Comparison of ENCODE assay signal across 8 cellular contexts in the genomic region with DNA sequence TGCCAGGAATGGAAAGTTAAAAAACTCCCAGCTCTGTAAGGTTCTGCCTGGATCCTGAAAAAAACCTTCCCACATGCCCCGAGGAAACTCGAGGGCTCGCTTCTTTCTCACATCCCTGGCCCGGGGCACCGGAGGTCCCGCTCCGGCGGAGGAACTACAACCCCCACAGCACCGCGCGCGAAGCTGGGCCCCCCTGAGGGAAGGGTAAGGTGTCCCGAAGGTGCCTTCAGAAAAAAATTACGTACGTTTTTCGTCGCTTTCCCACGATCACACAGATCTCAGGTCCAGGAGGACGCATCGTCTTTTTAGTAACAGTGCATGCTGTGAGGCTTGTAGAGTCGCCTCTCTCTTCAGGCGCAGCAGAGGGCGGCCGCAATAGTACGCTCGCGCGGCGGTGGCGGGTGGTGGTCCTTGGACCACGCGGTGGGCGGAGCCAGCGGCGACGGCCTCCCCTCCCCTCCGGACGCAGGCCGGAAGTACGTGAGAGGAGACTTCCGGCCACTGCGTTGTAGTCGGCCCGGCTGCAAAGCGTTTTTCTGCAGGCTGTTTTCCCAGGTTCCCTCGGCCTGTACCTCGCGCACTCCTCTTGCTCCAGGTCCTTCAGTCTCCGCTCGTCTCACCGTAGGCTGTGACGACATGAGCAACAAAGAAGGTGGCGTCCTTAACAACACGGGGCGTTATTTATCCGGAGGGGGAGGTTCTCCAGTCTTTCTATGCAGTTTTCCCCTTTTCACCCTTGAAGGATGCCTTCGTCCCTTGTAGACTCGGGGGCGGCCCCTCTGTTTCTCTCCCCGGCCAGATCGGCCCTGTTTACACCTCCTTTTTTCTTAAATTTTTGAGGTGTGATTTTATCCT. TPM values are rescaled to one million over a fixed set of nuclear protein-coding genes. Genes with fewer than 3 reads are reported as not detected.
A peak's percentile ranks its signal among the peaks of the same experiment; 100 is the strongest.
DNase-seq lines count a peak whose midpoint lies in the region; ATAC-seq and TF ChIP-seq lines count a peak whose summit lies in the region.

A gene with protein sequence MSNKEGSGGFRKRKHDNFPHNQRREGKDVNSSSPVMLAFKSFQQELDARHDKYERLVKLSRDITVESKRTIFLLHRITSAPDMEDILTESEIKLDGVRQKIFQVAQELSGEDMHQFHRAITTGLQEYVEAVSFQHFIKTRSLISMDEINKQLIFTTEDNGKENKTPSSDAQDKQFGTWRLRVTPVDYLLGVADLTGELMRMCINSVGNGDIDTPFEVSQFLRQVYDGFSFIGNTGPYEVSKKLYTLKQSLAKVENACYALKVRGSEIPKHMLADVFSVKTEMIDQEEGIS (plus strand): TSS at position 495 of the 855 bp plus-strand sequence. CDS start 142 bp downstream, at position 637.

- H3K27ac ChIP-seq in rectal smooth muscle tissue (ENCODE audit: low read depth, low read length) (peak within 1 kb of the TSS; percentile 92), aorta (ENCODE audit: low read depth in 1 of 2, low read length in 2 of 2) (peak within 1 kb of the TSS in 1 of 2 donors; percentile 85)

- peak; percentile 95 for ATAC-seq in GM18502 (IDR thresholded peaks at IDR 0.05; ENCODE audit: poor library complexity, unreplicated experiment)
- ATAC-seq in HG02970 (IDR thresholded peaks at IDR 0.05; ENCODE audit: low FRiP score, unreplicated experiment), result peak; percentile 97
- peak; percentile 100 for ATAC-seq in aorta (ENCODE audit: low FRiP score)

- no peaks in the 10 kb centered on the region for H3K36me3 ChIP-seq in rectal smooth muscle tissue (ENCODE audit: control insufficient read depth, insufficient read depth, low read length)
- H3K36me3 ChIP-seq in aorta (ENCODE audit: control insufficient read depth in 1 of 2, insufficient read depth in 2 of 2, low read length in 1 of 2), result peaks cover 0 to 1% of the 10 kb centered on the region in 2 donors

- DNase-seq in NCI-H2029 treated with DMSO at 0.1 percent for 48 hours (lab: John Stamatoyannopoulos, UW) (peak; percentile 70), T-helper 9 cell (peak; percentile 81), astrocyte of the cerebellum (ENCODE audit: low read depth) (peak; percentile 79), hepatic stellate cell (ENCODE audit: low spot score) (peak; percentile 91), aorta (peak; percentile 95 to 97)

- H3K4me3 ChIP-seq in astrocyte of the cerebellum (ENCODE audit: low read depth, low read length), result peak within 1 kb of the TSS; percentile 92
- H3K4me3 ChIP-seq in rectal smooth muscle tissue (ENCODE audit: low read length), result peak within 1 kb of the TSS; percentile 88
- H3K4me3 ChIP-seq in aorta (ENCODE audit: low read length in 2 of 2), result peak within 1 kb of the TSS; percentile 71 to 74

- in situ Hi-C loops in astrocyte of the cerebellum (cut with HindIII; ENCODE audit: low sequenced_read_pairs), result no loop called here

- peak within 1 kb of the TSS; percentile 71 for H3K9ac ChIP-seq in rectal smooth muscle tissue (ENCODE audit: low read length)

- 0% methylated on average over 59 to 61 of the region's 61 CpGs for WGBS in aorta, 2 donors

- intact Hi-C loops in aorta (cut with DNase I), result loop anchor here (2.0 to 5.0 kb wide), 4 partner anchors 106 to 286 kb away; a partner anchor contains a TSS

- H3K27me3 ChIP-seq in rectal smooth muscle tissue (ENCODE audit: control insufficient read depth, insufficient read depth, low read length) (no peaks in the 10 kb centered on the region), aorta (ENCODE audit: control insufficient read depth in 1 of 2, insufficient read depth in 2 of 2, low read length in 1 of 2) (no peaks in the 10 kb centered on the region)

- no peaks in the 10 kb centered on the region for H3K9me3 ChIP-seq in aorta (ENCODE audit: control insufficient read depth, low read length)

- no peak for TF ChIP-seq CTCF in astrocyte of the cerebellum (IDR thresholded peaks at IDR 0.05; ENCODE audit: low read depth, low read length, missing control alignments)

- H3K4me1 ChIP-seq in rectal smooth muscle tissue (ENCODE audit: control insufficient read depth, insufficient read depth, low read length) (peaks cover 9% of the 10 kb centered on the region), aorta (ENCODE audit: control insufficient read depth in 1 of 2, insufficient read depth in 2 of 2, low read length in 2 of 2) (peaks cover 0 to 2% of the 10 kb centered on the region in 2 donors)

RNA-seq across cellular contexts. Expression of the gene that starts here (rescaled TPM):
- total RNA-seq in aorta, result 10 to 100 TPM; 37.2 to 42.0 TPM
- 10 to 100 TPM; 19.3 to 20.5 TPM for polyA plus RNA-seq in aorta
